8 cellular contexts compared by ENCODE assay signal in genomic region chr6:56595490-56596122, GRCh38. TPM values are rescaled to one million over a fixed set of nuclear protein-coding genes. Genes with fewer than 3 reads are reported as not detected.
DNase-seq lines count a peak whose midpoint lies in the region; ATAC-seq, FAIRE-seq and TF ChIP-seq lines count a peak whose summit lies in the region.

No MANE protein-coding gene starts in this region.

- ATAC-seq in T-cell (replicated peaks in 1 of 4) (peak in 3 of 4 experiments; percentile 58 to 68 (median 64)), left lobe of liver (peak; percentile 72)

- no peaks in the 10 kb centered on the region for H3K27me3 ChIP-seq in bronchial epithelial cell (ENCODE audit: control insufficient read depth, insufficient read depth, low read length)

- DNase-seq in DMS153 treated with DMSO at 0.1 percent for 48 hours (lab: John Stamatoyannopoulos, UW; ENCODE audit: unreplicated experiment) = peak; percentile 4
- DNase-seq in DMS153 (lab: John Stamatoyannopoulos, UW) = no peak
- no peak for DNase-seq in HFF-Myc (ENCODE audit: extremely low read depth, low read depth)
- peak; percentile 1 for DNase-seq in NCI-H1092 treated with DMSO at 0.1 percent for 48 hours (lab: John Stamatoyannopoulos, UW)
- peak in 20 of 34 experiments; percentile 3 to 28 (median 11) for DNase-seq in T-cell
- peak; percentile 65 for DNase-seq in bronchial epithelial cell (ENCODE audit: low read depth)
- no peak for DNase-seq in left lobe of liver (ENCODE audit: low spot score)
- peak; percentile 19 to 32 (median 32) for DNase-seq in stimulated activated CD4-positive, alpha-beta T cell treated with anti-CD3 and anti-CD28 coated beads, TNF-alpha, amount 100 ng/mL, for 48 hours (ENCODE audit: low read depth in 3 of 3)

- no peaks in the 10 kb centered on the region for H3K9me3 Mint-ChIP-seq in T-cell

- no peak overlapping the region for H3K27ac Mint-ChIP-seq in T-cell

- FAIRE-seq in bronchial epithelial cell (lab: Jason Lieb, UNC) = no peak

- peaks cover 19 to 28% (median 22%) of the 10 kb centered on the region in 3 donors for H3K4me1 Mint-ChIP-seq in T-cell

- peaks cover 11% of the 10 kb centered on the region for H3K36me3 ChIP-seq in bronchial epithelial cell (ENCODE audit: control insufficient read depth, insufficient read depth, low read length)

- CTCF ChIA-PET in T-cell (lab: Charles Lee) = interaction anchor here (0.6 to 3.3 kb wide), 15 partner anchors 8 to 722 kb away, joined by 3 to 13 read pairs (median 3); partner anchors contain the start of gene PRIM2 (in 1 of the 2)

- TF ChIP-seq CTCF in HFF-Myc (IDR thresholded peaks at IDR 0.05; ENCODE audit: low read depth, low read length, missing control alignments) = peak; percentile 66
- peak; percentile 50 for TF ChIP-seq CTCF in bronchial epithelial cell (IDR thresholded peaks at IDR 0.05; ENCODE audit: insufficient read depth, low read length, severe bottlenecking)

- no peak overlapping the region for H3K4me3 Mint-ChIP-seq in T-cell

- POLR2A ChIA-PET in T-cell (lab: Charles Lee) = no interaction called here

- H3K4me3 ChIP-seq in HFF-Myc (replicated peaks; ENCODE audit: low read depth, low read length) (no peak overlapping the region), bronchial epithelial cell (ENCODE audit: low read depth, low read length) (no peak overlapping the region)

- no peaks in the 10 kb centered on the region for H3K36me3 Mint-ChIP-seq in T-cell

- H3K27me3 Mint-ChIP-seq in T-cell = no peaks in the 10 kb centered on the region

RNA-seq across cellular contexts. Expression of gene DST, which starts 47.1 kb away (rescaled TPM):
- total RNA-seq in T-cell = 10 to 100 TPM in 1 of 5 donors, 1 to 10 TPM in 4; 3.1 to 12.1 (median 7.4) TPM
- total RNA-seq in bronchial epithelial cell = 450 and 628 TPM in 2 replicates
- total RNA-seq in left lobe of liver = 86.5 TPM

Comparison
In these comparisons a context has a peak if more than half of its experiments do, and no peak if none do; other contexts are left out.
1. DNase-seq: peak in DMS153 treated with DMSO at 0.1 percent for 48 hours (single experiment), NCI-H1092 treated with DMSO at 0.1 percent for 48 hours (single experiment), T-cell (20 of 34), bronchial epithelial cell (single experiment) and stimulated activated CD4-positive, alpha-beta T cell treated with anti-CD3 and anti-CD28 coated beads, TNF-alpha, amount 100 ng/mL, for 48 hours (3 of 3); none in DMS153 (single experiment), HFF-Myc (single experiment) and left lobe of liver (single experiment).